ENCODE assay signal across 8 cellular contexts in genomic region chr1:212699104-212699838, GRCh38. TPM values are rescaled to one million over a fixed set of nuclear protein-coding genes. Genes with fewer than 3 reads are reported as not detected.
A peak's percentile ranks its signal among the peaks of the same experiment; 100 is the strongest.
DNase-seq lines count a peak whose midpoint lies in the region; ATAC-seq and TF ChIP-seq lines count a peak whose summit lies in the region.

No MANE protein-coding gene starts in this region.

- H3K27me3 ChIP-seq in CD4-positive, alpha-beta memory T cell (ENCODE audit: insufficient read depth, low read length): no peaks in the 10 kb centered on the region
- H3K27me3 ChIP-seq in HL-60 (ENCODE audit: insufficient read depth, poor library complexity, severe bottlenecking): peaks cover 12% of the 10 kb centered on the region

- no peaks in the 10 kb centered on the region for H3K36me3 ChIP-seq in CD4-positive, alpha-beta memory T cell (ENCODE audit: insufficient read depth, low read length)

- peak overlapping the region; percentile 86 to 90 (median 88) for H3K4me3 Mint-ChIP-seq in CD4-positive, alpha-beta memory T cell

- no peaks in the 10 kb centered on the region for H3K9me3 ChIP-seq in CD4-positive, alpha-beta memory T cell (ENCODE audit: control insufficient read depth in 1 of 2, low read length in 2 of 2)

- H3K9me3 Mint-ChIP-seq in CD4-positive, alpha-beta memory T cell: peaks cover 0 to 2% (median 0%) of the 10 kb centered on the region in 8 donors

- H3K27ac Mint-ChIP-seq in CD4-positive, alpha-beta memory T cell: peak overlapping the region in 6 of 7 donors; percentile 11 to 87 (median 78)

- intact Hi-C loops in CD4-positive, alpha-beta memory T cell (cut with micrococcal nuclease): loop anchor here (1.0 to 2.0 kb wide), 2 partner anchors 83 to 140 kb away; no protein-coding TSS in a partner anchor
- intact Hi-C loops in left ventricle myocardium superior (cut with micrococcal nuclease): no loop called here

- peaks cover 42% of the 10 kb centered on the region for H3K4me1 ChIP-seq in CD4-positive, alpha-beta memory T cell (ENCODE audit: insufficient read depth, low read length)

- H3K4me3 ChIP-seq in CD4-positive, alpha-beta memory T cell (ENCODE audit: low read length in 2 of 2): peak overlapping the region; percentile 13 to 49
- H3K4me3 ChIP-seq in HL-60 (replicated peaks; ENCODE audit: insufficient read depth, low read length) (peak overlapping the region; percentile 54), retinal pigment epithelial cell (ENCODE audit: low read length) (peak overlapping the region; percentile 31)

- CTCF ChIA-PET in CD4-positive, alpha-beta memory T cell (lab: Charles Lee; ENCODE audit: partially characterized antibody): interaction anchor here (1.2 to 1.5 kb wide), 2 partner anchors 15 to 295 kb away, joined by 4 to 6 read pairs; no protein-coding TSS in a partner anchor

- H3K4me1 Mint-ChIP-seq in CD4-positive, alpha-beta memory T cell: peaks cover 34 to 62% (median 49%) of the 10 kb centered on the region in 4 donors

- no peak overlapping the region for H3K27ac ChIP-seq in CD4-positive, alpha-beta memory T cell (ENCODE audit: low read depth, low read length)
- no peak overlapping the region for H3K27ac ChIP-seq in HL-60 (replicated peaks)

- POLR2A ChIA-PET in CD4-positive, alpha-beta memory T cell (lab: Charles Lee; ENCODE audit: partially characterized antibody): interaction anchor here (0.9 kb wide), 1 partner anchor 34 kb away, joined by 3 read pairs; no protein-coding TSS in a partner anchor

- H3K36me3 Mint-ChIP-seq in CD4-positive, alpha-beta memory T cell: peaks cover 0 to 2% of the 10 kb centered on the region in 2 donors

- H3K27me3 Mint-ChIP-seq in CD4-positive, alpha-beta memory T cell: no peaks in the 10 kb centered on the region

- peak; percentile 29 to 56 (median 35) for DNase-seq in CD4-positive, alpha-beta memory T cell
- DNase-seq in HL-60 (ENCODE audit: low read depth in 1 of 2, low spot score in 1 of 2): peak in 1 of 2 experiments; percentile 38
- DNase-seq in RPMI8226: peak; percentile 81
- peak; percentile 65 for DNase-seq in activated naive CD4-positive, alpha-beta T cell treated with anti-CD3 and anti-CD28 coated beads, Interleukin-2, amount 50 U/mL, for 16 hours
- DNase-seq in left ventricle myocardium superior: peak; percentile 58
- no peak for DNase-seq in retinal pigment epithelial cell (ENCODE audit: low read depth)

- ATAC-seq in GM19395 (IDR thresholded peaks at IDR 0.05; ENCODE audit: unreplicated experiment) (peak; percentile 51), left ventricle myocardium superior (peak; percentile 55), HG02840 (IDR thresholded peaks at IDR 0.05; ENCODE audit: low FRiP score, unreplicated experiment) (no peak)

- TF ChIP-seq CTCF in HL-60 (IDR thresholded peaks at IDR 0.05; ENCODE audit: insufficient read depth, low read length): peak; percentile 62
- peak; percentile 46 for TF ChIP-seq CTCF in retinal pigment epithelial cell (conservative IDR thresholded peaks at IDR 0.05; ENCODE audit: low read depth, low read length)

RNA-seq across cellular contexts. Expression of gene BATF3, which starts 0.4 kb away (rescaled TPM):
- total RNA-seq in CD4-positive, alpha-beta memory T cell: 1 to 10 TPM in 1 of 2 experiments, under 1 TPM in 1; 0.64 to 1.0 TPM
- polyA plus RNA-seq in CD4-positive, alpha-beta memory T cell: under 1 TPM in 1 of 2 donors, not detected in 1; 0.42 TPM
- total RNA-seq in left ventricle myocardium superior: 1.6 TPM
